In the genomic region with DNA sequence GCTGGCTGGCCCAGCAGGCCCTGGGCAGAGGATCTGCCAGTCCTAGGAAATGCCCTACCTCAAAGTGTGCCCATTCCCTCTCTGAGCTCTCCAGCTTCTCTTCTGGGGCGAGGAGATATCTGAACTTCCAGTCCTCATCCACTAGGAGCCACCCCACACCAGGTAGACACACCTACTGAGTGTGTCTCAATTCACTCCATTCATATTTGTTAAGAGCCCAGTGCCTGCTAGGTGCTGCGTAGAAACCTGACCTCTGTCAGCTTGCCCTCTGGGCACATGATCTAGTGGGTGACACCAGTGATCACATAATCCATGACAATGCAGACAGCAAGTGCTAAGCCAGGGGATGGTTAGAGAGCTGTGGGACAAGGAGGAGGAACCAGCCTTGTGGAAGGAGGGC, we compare ENCODE assay signal across 14 cellular contexts.
A peak's percentile ranks its signal among the peaks of the same experiment; 100 is the strongest.
DNase-seq lines count a peak whose midpoint lies in the region; ATAC-seq and TF ChIP-seq lines count a peak whose summit lies in the region.
"Had no signal": no experiment of that assay in that cellular context is flagged by ENCODE, and none has a peak within 500 bp of the region (broad histone marks: within the 10 kb centered on the region; RNA-seq: fewer than 3 reads in every experiment).

No MANE protein-coding gene starts in this region.

- peaks cover 20% of the 10 kb centered on the region for H3K4me1 Mint-ChIP-seq in Caco-2 (ENCODE audit: low read depth, unreplicated experiment)

- H3K27me3 ChIP-seq in Caco-2 (replicated peaks; ENCODE audit: control insufficient read depth, insufficient read depth, low read length) = no peaks in the 10 kb centered on the region
- no peaks in the 10 kb centered on the region for H3K27me3 ChIP-seq in right lobe of liver

- in situ Hi-C loops in astrocyte of the cerebellum (cut with HindIII; ENCODE audit: low sequenced_read_pairs) = no loop called here

- BruUV-seq in Caco-2 (replicated peaks; lab: Mats Ljungman, UMichigan) = no TSS peak

- H3K4me3 ChIP-seq in Caco-2 (ENCODE audit: low read depth, low read length) = no peak overlapping the region
- H3K4me3 ChIP-seq in HEK293 (ENCODE audit: low read depth, low read length) = no peak overlapping the region
- no peak overlapping the region for H3K4me3 ChIP-seq in astrocyte of the cerebellum (ENCODE audit: low read depth, low read length)
- no peak overlapping the region for H3K4me3 ChIP-seq in right lobe of liver
- H3K4me3 ChIP-seq: dorsolateral prefrontal cortex had no signal

- TF ChIP-seq CTCF in Caco-2 (IDR thresholded peaks at IDR 0.05; ENCODE audit: insufficient read depth in 1 of 2, low read depth in 1 of 2, low read length in 1 of 2, severe bottlenecking in 1 of 2, unreplicated experiment in 1 of 2) (peak; percentile 78 to 96), HEK293 (tag by site-specific recombination; IDR thresholded peaks at IDR 0.05) (no peak), astrocyte of the cerebellum (IDR thresholded peaks at IDR 0.05; ENCODE audit: low read depth, low read length, missing control alignments) (peak; percentile 7), right lobe of liver (IDR thresholded peaks at IDR 0.05) (peak; percentile 49 to 90 (median 67))

- no peak overlapping the region for H3K4me3 Mint-ChIP-seq in Caco-2 (ENCODE audit: unreplicated experiment)
- H3K4me3 Mint-ChIP-seq: activated naive CD8-positive, alpha-beta T cell; natural killer cell treated with Interleukin-12 subunit alpha and Interleukin-12 subunit beta and Interleukin-15 and Interleukin-18, amount 100 ng/mL, for 72 hours had no signal

- no peaks in the 10 kb centered on the region for H3K36me3 Mint-ChIP-seq in Caco-2 (ENCODE audit: insufficient read depth, unreplicated experiment)
- H3K36me3 Mint-ChIP-seq: activated naive CD8-positive, alpha-beta T cell; natural killer cell treated with Interleukin-12 subunit alpha and Interleukin-12 subunit beta and Interleukin-15 and Interleukin-18, amount 100 ng/mL, for 72 hours had no signal

- H3K27me3 Mint-ChIP-seq in Caco-2 (ENCODE audit: insufficient read depth, unreplicated experiment) = peaks cover 18% of the 10 kb centered on the region

- peak; percentile 97 to 98 (median 98) for ATAC-seq in right lobe of liver
- no peak for ATAC-seq in GM19452 (IDR thresholded peaks at IDR 0.05; ENCODE audit: unreplicated experiment)
- ATAC-seq: natural killer cell treated with Interleukin-12 subunit alpha and Interleukin-12 subunit beta and Interleukin-15 and Interleukin-18, amount 100 ng/mL, for 72 hours had no signal

- H3K9me3 Mint-ChIP-seq in Caco-2 (ENCODE audit: unreplicated experiment) = no peaks in the 10 kb centered on the region
- H3K9me3 Mint-ChIP-seq: natural killer cell treated with Interleukin-12 subunit alpha and Interleukin-12 subunit beta and Interleukin-15 and Interleukin-18, amount 100 ng/mL, for 72 hours had no signal

- WGBS in right lobe of liver (ENCODE audit: insufficient coverage, low coverage, low lambda C conversion rate, missing lambda C conversion rate) = 40% methylated on average over 1 of the region's 2 CpGs

- no peaks in the 10 kb centered on the region for H3K36me3 ChIP-seq in Caco-2 (ENCODE audit: control insufficient read depth, insufficient read depth, low read length)
- H3K36me3 ChIP-seq in HEK293 (ENCODE audit: control insufficient read depth in 2 of 2, insufficient read depth in 1 of 2, low read length in 2 of 2) = no peaks in the 10 kb centered on the region
- no peaks in the 10 kb centered on the region for H3K36me3 ChIP-seq in right lobe of liver

- POLR2A ChIA-PET in Caco-2 (lab: Charles Lee) (no interaction called here), HEK293 (lab: Yijun Ruan, JAX) (no interaction called here)

- H3K27ac ChIP-seq in HEK293 (ENCODE audit: extremely low read depth, low read depth, low read length) (no peak overlapping the region), right lobe of liver (no peak overlapping the region)

- peak; percentile 75 to 78 for DNase-seq in Caco-2
- DNase-seq in astrocyte of the cerebellum (ENCODE audit: low read depth) = no peak
- DNase-seq in right lobe of liver = peak; percentile 47 to 82 (median 77)
- DNase-seq in Kasumi-1 (lab: John Stamatoyannopoulos, UW) = no peak
- no peak for DNase-seq in activated T-cell treated with anti-CD3 and anti-CD28 coated beads, Interleukin-2, amount 50 U/mL, for 1 hour
- no peak for DNase-seq in A172 (ENCODE audit: low spot score)
- DNase-seq: activated CD4-positive, alpha-beta T cell treated with anti-CD3 and anti-CD28 coated beads for 48 hours; dorsolateral prefrontal cortex; MV-4-11; substantia nigra had no signal

- H3K9me3 ChIP-seq in Caco-2 (no peaks in the 10 kb centered on the region), HEK293 (ENCODE audit: control insufficient read depth, insufficient read depth, low read depth, low read length) (no peaks in the 10 kb centered on the region), right lobe of liver (no peaks in the 10 kb centered on the region)

- intact Hi-C loops in Caco-2 (cut with micrococcal nuclease; ENCODE audit: unreplicated experiment) (loop anchor here (1.0 kb wide), 2 partner anchors 31 to 75 kb away; no protein-coding TSS in a partner anchor), right lobe of liver (cut with DNase I) (loop anchor here (5.0 kb wide), 1 partner anchor 34 kb away; no protein-coding TSS in a partner anchor)

- no peak for TF ChIP-seq POLR2A in right lobe of liver (IDR thresholded peaks at IDR 0.05)

- H3K4me1 ChIP-seq in Caco-2 (no peaks in the 10 kb centered on the region), HEK293 (ENCODE audit: control insufficient read depth, insufficient read depth, low read length) (no peaks in the 10 kb centered on the region), right lobe of liver (peaks cover 0 to 16% (median 7%) of the 10 kb centered on the region in 4 donors)

- CTCF ChIA-PET in Caco-2 (lab: Charles Lee) (interaction anchor here (0.6 to 4.4 kb wide), 30 partner anchors 12 to 382 kb away, joined by 3 to 192 read pairs (median 4); a partner anchor contains a TSS), HEK293 (lab: Yijun Ruan, JAX) (interaction anchor here (0.6 to 2.8 kb wide), 8 partner anchors 15 to 182 kb away, joined by 3 to 21 read pairs (median 4); no protein-coding TSS in a partner anchor)

- H3K27ac Mint-ChIP-seq in Caco-2 (ENCODE audit: unreplicated experiment) = no peak overlapping the region
- H3K27ac Mint-ChIP-seq: activated naive CD8-positive, alpha-beta T cell; natural killer cell treated with Interleukin-12 subunit alpha and Interleukin-12 subunit beta and Interleukin-15 and Interleukin-18, amount 100 ng/mL, for 72 hours had no signal

TF ChIP-seq in HEK293, 187 proteins besides CTCF, POLR2A, EP300 and RAD21:
- TF ChIP-seq, protein P1, sequence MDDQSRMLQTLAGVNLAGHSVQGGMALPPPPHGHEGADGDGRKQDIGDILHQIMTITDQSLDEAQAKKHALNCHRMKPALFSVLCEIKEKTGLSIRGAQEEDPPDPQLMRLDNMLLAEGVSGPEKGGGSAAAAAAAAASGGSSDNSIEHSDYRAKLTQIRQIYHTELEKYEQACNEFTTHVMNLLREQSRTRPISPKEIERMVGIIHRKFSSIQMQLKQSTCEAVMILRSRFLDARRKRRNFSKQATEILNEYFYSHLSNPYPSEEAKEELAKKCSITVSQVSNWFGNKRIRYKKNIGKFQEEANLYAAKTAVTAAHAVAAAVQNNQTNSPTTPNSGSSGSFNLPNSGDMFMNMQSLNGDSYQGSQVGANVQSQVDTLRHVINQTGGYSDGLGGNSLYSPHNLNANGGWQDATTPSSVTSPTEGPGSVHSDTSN (CRISPR knock-in tag; IDR thresholded peaks at IDR 0.05) = no peak
- TF ChIP-seq ZNF585B (tag by site-specific recombination; IDR thresholded peaks at IDR 0.05) (no peak), ZNF654 (tag by site-specific recombination; IDR thresholded peaks at IDR 0.05; ENCODE audit: low read depth) (peak; percentile 47), ZNF311 (tag by site-specific recombination; IDR thresholded peaks at IDR 0.05; ENCODE audit: borderline replicate concordance) (no peak)
- TF ChIP-seq, protein P2, sequence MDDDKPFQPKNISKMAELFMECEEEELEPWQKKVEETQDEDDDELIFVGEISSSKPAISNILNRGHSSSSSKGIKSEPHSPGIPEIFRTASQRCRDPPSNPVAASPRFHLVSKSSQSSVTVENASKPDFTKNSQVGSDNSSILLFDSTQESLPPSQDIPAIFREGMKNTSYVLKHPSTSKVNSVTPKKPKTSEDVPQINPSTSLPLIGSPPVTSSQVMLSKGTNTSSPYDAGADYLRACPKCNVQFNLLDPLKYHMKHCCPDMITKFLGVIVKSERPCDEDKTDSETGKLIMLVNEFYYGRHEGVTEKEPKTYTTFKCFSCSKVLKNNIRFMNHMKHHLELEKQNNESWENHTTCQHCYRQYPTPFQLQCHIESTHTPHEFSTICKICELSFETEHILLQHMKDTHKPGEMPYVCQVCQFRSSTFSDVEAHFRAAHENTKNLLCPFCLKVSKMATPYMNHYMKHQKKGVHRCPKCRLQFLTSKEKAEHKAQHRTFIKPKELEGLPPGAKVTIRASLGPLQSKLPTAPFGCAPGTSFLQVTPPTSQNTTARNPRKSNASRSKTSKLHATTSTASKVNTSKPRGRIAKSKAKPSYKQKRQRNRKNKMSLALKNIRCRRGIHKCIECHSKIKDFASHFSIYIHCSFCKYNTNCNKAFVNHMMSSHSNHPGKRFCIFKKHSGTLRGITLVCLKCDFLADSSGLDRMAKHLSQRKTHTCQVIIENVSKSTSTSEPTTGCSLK (tag by site-specific recombination; IDR thresholded peaks at IDR 0.05) = no peak

Comparison
In these comparisons a context has a peak if more than half of its experiments do, and no peak if none do; other contexts are left out.
1. DNase-seq: peak in Caco-2 (2 of 2) and right lobe of liver (3 of 3); none in astrocyte of the cerebellum (single experiment), Kasumi-1 (0 of 2), activated T-cell treated with anti-CD3 and anti-CD28 coated beads, Interleukin-2, amount 50 U/mL, for 1 hour (single experiment) and A172 (single experiment).